Comparison of ENCODE assay signal across 11 cellular contexts in the genomic region with DNA sequence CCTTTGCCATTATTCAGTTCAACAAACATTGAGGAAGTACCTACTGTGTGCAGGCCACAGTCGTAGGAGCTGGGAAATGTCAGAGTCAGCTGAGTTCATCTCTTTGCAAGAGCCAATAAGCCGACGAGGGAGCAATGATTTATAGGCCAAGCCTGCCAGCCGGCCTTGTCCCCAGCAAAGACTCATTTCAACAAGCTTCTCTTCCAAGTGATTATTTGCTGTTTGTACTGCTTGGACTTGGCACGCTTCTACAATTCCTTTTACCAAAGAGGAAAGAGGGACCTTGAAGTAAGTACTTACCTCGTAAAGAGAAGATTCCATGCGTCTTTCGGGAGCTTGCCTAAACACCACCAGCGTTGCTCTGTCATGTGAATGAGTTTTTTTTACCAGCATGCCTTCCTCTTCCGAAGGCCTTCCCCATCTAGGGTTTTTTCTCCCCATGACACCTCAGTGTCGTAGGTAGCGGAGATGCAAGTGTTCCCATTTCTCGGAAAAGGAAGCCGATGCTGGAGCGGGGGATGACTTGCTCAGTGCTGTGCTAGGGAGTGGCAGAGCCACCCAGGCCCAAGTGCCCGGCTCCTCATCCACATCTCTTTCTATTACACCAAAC.
DNase-seq lines count a peak whose midpoint lies in the region; ATAC-seq and TF ChIP-seq lines count a peak whose summit lies in the region.
"Had no signal": no experiment of that assay in that cellular context is flagged by ENCODE, and none has a peak within 500 bp of the region (broad histone marks: within the 10 kb centered on the region; RNA-seq: fewer than 3 reads in every experiment).

No MANE protein-coding gene starts in this region.

- peak overlapping the region; percentile 13 for H3K27ac ChIP-seq in lower lobe of right lung
- peak overlapping the region; percentile 73 to 90 (median 80) for H3K27ac ChIP-seq in transverse colon
- H3K27ac ChIP-seq: cardiac muscle cell had no signal

- 49 to 70% methylated on average over 9 to 16 of the region's 16 CpGs for WGBS in transverse colon (ENCODE audit: low coverage in 1 of 2), 2 donors

- H3K4me3 Mint-ChIP-seq in HFFc6 (peak overlapping the region; percentile 54; the same call in 1 of the 2 replicates), progenitor cell of endocrine pancreas (ENCODE audit: low read depth) (no peak overlapping the region)

- H3K9me3 Mint-ChIP-seq in HFFc6 (no peaks in the 10 kb centered on the region), progenitor cell of endocrine pancreas (ENCODE audit: low read depth) (no peaks in the 10 kb centered on the region)

- H3K36me3 ChIP-seq in lower lobe of right lung (no peaks in the 10 kb centered on the region), transverse colon (no peaks in the 10 kb centered on the region)
- H3K36me3 ChIP-seq: cardiac muscle cell had no signal

- peak; percentile 62 for TF ChIP-seq EP300 in transverse colon (IDR thresholded peaks at IDR 0.05; ENCODE audit: low read depth)

- H3K9me3 ChIP-seq in lower lobe of right lung = no peaks in the 10 kb centered on the region
- no peaks in the 10 kb centered on the region for H3K9me3 ChIP-seq in transverse colon
- H3K9me3 ChIP-seq: mucosa of descending colon had no signal

- peak; percentile 15 to 35 for ATAC-seq in lower lobe of right lung

- TF ChIP-seq POLR2A in transverse colon (IDR thresholded peaks at IDR 0.05) = no peak

- H3K27ac Mint-ChIP-seq in HFFc6 (peak overlapping the region; percentile 83), progenitor cell of endocrine pancreas (no peak overlapping the region)

- H3K4me1 Mint-ChIP-seq in HFFc6 (ENCODE audit: low read depth) (peaks cover 19% of the 10 kb centered on the region), progenitor cell of endocrine pancreas (ENCODE audit: low read depth) (peaks cover 32% of the 10 kb centered on the region)

- no peak for TF ChIP-seq CTCF in HFFc6 (IDR thresholded peaks at IDR 0.05)
- no peak for TF ChIP-seq CTCF in astrocyte of the spinal cord (IDR thresholded peaks at IDR 0.05; ENCODE audit: low read depth, low read length)
- TF ChIP-seq CTCF in lower lobe of right lung (IDR thresholded peaks at IDR 0.05) = no peak
- no peak for TF ChIP-seq CTCF in transverse colon (IDR thresholded peaks at IDR 0.05)
- no peak for TF ChIP-seq CTCF in progenitor cell of endocrine pancreas (IDR thresholded peaks at IDR 0.05; ENCODE audit: unreplicated experiment)

- H3K27me3 ChIP-seq in lower lobe of right lung (ENCODE audit: low read depth) = no peaks in the 10 kb centered on the region
- no peaks in the 10 kb centered on the region for H3K27me3 ChIP-seq in transverse colon
- H3K27me3 ChIP-seq: cardiac muscle cell had no signal

- H3K27me3 Mint-ChIP-seq in HFFc6 (ENCODE audit: insufficient read depth) = no peaks in the 10 kb centered on the region
- H3K27me3 Mint-ChIP-seq in progenitor cell of endocrine pancreas = peaks cover 16% of the 10 kb centered on the region

- intact Hi-C loops in lower lobe of right lung (cut with DNase I) (no loop called here), transverse colon (cut with DNase I; ENCODE audit: low total_unique reads) (no loop called here)

- peaks cover 13% of the 10 kb centered on the region for H3K4me1 ChIP-seq in lower lobe of right lung
- H3K4me1 ChIP-seq in transverse colon = peaks cover 2 to 33% (median 15%) of the 10 kb centered on the region in 4 donors

- no peak overlapping the region for H3K4me3 ChIP-seq in astrocyte of the spinal cord (ENCODE audit: low read depth, low read length)
- no peak overlapping the region for H3K4me3 ChIP-seq in lower lobe of right lung
- no peak overlapping the region for H3K4me3 ChIP-seq in transverse colon
- H3K4me3 ChIP-seq: cardiac muscle cell, mucosa of descending colon had no signal

- in situ Hi-C loops in astrocyte of the spinal cord (cut with HindIII; ENCODE audit: low sequenced_read_pairs) (no loop called here), transverse colon (cut with MboI; ENCODE audit: low pct_ligation_motif_present in 1 of 4, low pct_unique_long_range_greater_than_20kb in 1 of 4, low sequenced_read_pairs in 3 of 4) (no loop called here)

- H3K36me3 Mint-ChIP-seq in HFFc6 (ENCODE audit: low read depth) = no peaks in the 10 kb centered on the region
- H3K36me3 Mint-ChIP-seq in progenitor cell of endocrine pancreas (ENCODE audit: insufficient read depth) = no peaks in the 10 kb centered on the region

- DNase-seq in HFFc6 (no peak), astrocyte of the spinal cord (ENCODE audit: low read depth, low spot score) (peak; percentile 48), lower lobe of right lung (no peak), transverse colon (peak; percentile 40), progenitor cell of endocrine pancreas (ENCODE audit: low spot score, unreplicated experiment) (no peak), OCI-M2 (lab: John Stamatoyannopoulos, UW; ENCODE audit: unreplicated experiment) (no peak), NCI-H1930 (lab: John Stamatoyannopoulos, UW) (no peak), DMS153 treated with DMSO at 0.1 percent for 48 hours (lab: John Stamatoyannopoulos, UW; ENCODE audit: unreplicated experiment) (no peak)
- DNase-seq: stimulated activated CD4-positive, alpha-beta T cell treated with anti-CD3 and anti-CD28 coated beads, Interleukin-4, amount 100 ng/mL, for 1 hour had no signal

Comparison
In these comparisons a context has a peak if more than half of its experiments do, and no peak if none do; other contexts are left out.
1. DNase-seq: peak in astrocyte of the spinal cord (single experiment) and transverse colon (single experiment); none in HFFc6 (single experiment), lower lobe of right lung (single experiment), progenitor cell of endocrine pancreas (single experiment), OCI-M2 (single experiment), NCI-H1930 (0 of 2) and DMS153 treated with DMSO at 0.1 percent for 48 hours (single experiment).